34 cellular contexts compared by ENCODE assay signal in genomic region chr6:44478591-44479254, GRCh38.
"Had no signal": no experiment of that assay in that cellular context is flagged by ENCODE, and none has a peak within 500 bp of the region (broad histone marks: within the 10 kb centered on the region; RNA-seq: fewer than 3 reads in every experiment).

No MANE protein-coding gene starts in this region.

- H3K27ac Mint-ChIP-seq: activated B cell treated with CpG ODN at 0.5 μM for 24 hours; activated CD4-positive, alpha-beta memory T cell treated with anti-CD3 and anti-CD28 coated beads for 36 hours; activated naive CD4-positive, alpha-beta T cell treated with anti-CD3 and anti-CD28 coated beads for 36 hours; activated naive CD4-positive, alpha-beta T cell treated with anti-CD3 and anti-CD28 coated beads, Interleukin-2, amount 50 U/mL, for 72 hours; activated T-helper 1 cell treated with anti-CD3 and anti-CD28 coated beads, Interleukin-12 subunit alpha, Interleukin-12 subunit beta, Interleukin-2, Interleukin-4 antibody, amounts not matched to agents 30 ng/mL and 10 ng/mL and 1 ng/mL, durations not matched to agents 14 hours and 24 hours and 36 hours had no signal

- H3K4me3 ChIP-seq: adrenal gland, body of pancreas, breast epithelium, Peyer's patch had no signal

- H3K36me3 ChIP-seq: adrenal gland, breast epithelium, Peyer's patch had no signal

- H3K9me3 Mint-ChIP-seq: activated B cell treated with CpG ODN at 0.5 μM for 24 hours; activated CD4-positive, alpha-beta memory T cell treated with anti-CD3 and anti-CD28 coated beads for 36 hours; activated naive CD4-positive, alpha-beta T cell treated with anti-CD3 and anti-CD28 coated beads for 36 hours; activated naive CD4-positive, alpha-beta T cell treated with anti-CD3 and anti-CD28 coated beads, Interleukin-2, amount 50 U/mL, for 72 hours; activated T-cell treated with anti-CD3 and anti-CD28 coated beads, Interleukin-2, amount 50 U/mL, for 4 hours; activated T-helper 1 cell treated with anti-CD3 and anti-CD28 coated beads, Interleukin-12 subunit alpha, Interleukin-12 subunit beta, Interleukin-2, Interleukin-4 antibody, amounts not matched to agents 30 ng/mL and 10 ng/mL and 1 ng/mL, durations not matched to agents 14 hours and 24 hours and 36 hours had no signal

- H3K4me3 Mint-ChIP-seq: activated B cell treated with CpG ODN at 0.5 μM for 24 hours; activated CD4-positive, alpha-beta memory T cell treated with anti-CD3 and anti-CD28 coated beads for 36 hours; activated naive CD4-positive, alpha-beta T cell treated with anti-CD3 and anti-CD28 coated beads for 36 hours; activated T-cell treated with anti-CD3 and anti-CD28 coated beads, Interleukin-2, amount 50 U/mL, for 4 hours; activated T-helper 1 cell treated with anti-CD3 and anti-CD28 coated beads, Interleukin-12 subunit alpha, Interleukin-12 subunit beta, Interleukin-2, Interleukin-4 antibody, amounts not matched to agents 30 ng/mL and 10 ng/mL and 1 ng/mL, durations not matched to agents 14 hours and 24 hours and 36 hours had no signal

- ATAC-seq: activated naive CD4-positive, alpha-beta T cell treated with anti-CD3 and anti-CD28 coated beads, Interleukin-2, amount 50 U/mL, for 72 hours; activated T-cell treated with anti-CD3 and anti-CD28 coated beads, Interleukin-2, amount 50 U/mL, for 4 hours; body of pancreas; PC-3 had no signal

- DNase-seq: activated B cell treated with CpG ODN at 0.5 μM for 24 hours; activated CD4-positive, alpha-beta memory T cell treated with anti-CD3 and anti-CD28 coated beads for 36 hours; activated CD4-positive, alpha-beta T cell treated with anti-CD3 and anti-CD28 coated beads for 4 hours; activated CD4-positive, alpha-beta T cell treated with anti-CD3 and anti-CD28 coated beads, Interleukin-2, amount 50 U/mL, for 1 hour; activated CD4-positive, CD25-positive, alpha-beta regulatory T cell treated with anti-CD3 and anti-CD28 coated beads, Interleukin-2, amount 50 U/mL, for 72 hours; activated CD8-positive, alpha-beta memory T cell treated with anti-CD3 and anti-CD28 coated beads, Interleukin-2, amount 50 U/mL, for 4 hours; activated gamma-delta T cell treated with Interleukin-2 at 50 U/mL for 16 hours; activated naive CD4-positive, alpha-beta T cell treated with anti-CD3 and anti-CD28 coated beads for 36 hours; activated T-cell treated with anti-CD3 and anti-CD28 coated beads for 4 hours; activated T-cell treated with anti-CD3 and anti-CD28 coated beads, Interleukin-2, amount 50 U/mL, for 4 hours; adrenal gland; body of pancreas; caudate nucleus; NCI-H1092 treated with DMSO at 0.1 percent for 48 hours; NCI-H1417; NCI-H146; NCI-H187; NCI-H2029 treated with DMSO at 0.1 percent for 48 hours; NCI-H2107; NCI-H2171; NCI-H510A treated with DMSO at 0.1 percent for 48 hours; NK-92 treated with Interleukin-12 subunit alpha and Interleukin-12 subunit beta, amount 100 ng/mL, for 24 hours; PC-3; Peyer's patch; RPMI8226; SIG-M5; SW 1271; T-helper 1 cell; T-helper 2 cell; T-helper 9 cell had no signal

- H3K9me3 ChIP-seq: adrenal gland, body of pancreas, breast epithelium, Peyer's patch had no signal

- H3K27me3 ChIP-seq: body of pancreas, breast epithelium, Peyer's patch had no signal

- H3K27ac ChIP-seq: adrenal gland, body of pancreas, Peyer's patch, VCaP had no signal

- H3K4me1 ChIP-seq: adrenal gland, breast epithelium had no signal

- H3K36me3 Mint-ChIP-seq: activated CD4-positive, alpha-beta memory T cell treated with anti-CD3 and anti-CD28 coated beads for 36 hours; activated naive CD4-positive, alpha-beta T cell treated with anti-CD3 and anti-CD28 coated beads, Interleukin-2, amount 50 U/mL, for 72 hours had no signal

- H3K4me1 Mint-ChIP-seq: activated B cell treated with CpG ODN at 0.5 μM for 24 hours had no signal
